Comparison of ENCODE assay signal across 8 cellular contexts in the genomic region with DNA sequence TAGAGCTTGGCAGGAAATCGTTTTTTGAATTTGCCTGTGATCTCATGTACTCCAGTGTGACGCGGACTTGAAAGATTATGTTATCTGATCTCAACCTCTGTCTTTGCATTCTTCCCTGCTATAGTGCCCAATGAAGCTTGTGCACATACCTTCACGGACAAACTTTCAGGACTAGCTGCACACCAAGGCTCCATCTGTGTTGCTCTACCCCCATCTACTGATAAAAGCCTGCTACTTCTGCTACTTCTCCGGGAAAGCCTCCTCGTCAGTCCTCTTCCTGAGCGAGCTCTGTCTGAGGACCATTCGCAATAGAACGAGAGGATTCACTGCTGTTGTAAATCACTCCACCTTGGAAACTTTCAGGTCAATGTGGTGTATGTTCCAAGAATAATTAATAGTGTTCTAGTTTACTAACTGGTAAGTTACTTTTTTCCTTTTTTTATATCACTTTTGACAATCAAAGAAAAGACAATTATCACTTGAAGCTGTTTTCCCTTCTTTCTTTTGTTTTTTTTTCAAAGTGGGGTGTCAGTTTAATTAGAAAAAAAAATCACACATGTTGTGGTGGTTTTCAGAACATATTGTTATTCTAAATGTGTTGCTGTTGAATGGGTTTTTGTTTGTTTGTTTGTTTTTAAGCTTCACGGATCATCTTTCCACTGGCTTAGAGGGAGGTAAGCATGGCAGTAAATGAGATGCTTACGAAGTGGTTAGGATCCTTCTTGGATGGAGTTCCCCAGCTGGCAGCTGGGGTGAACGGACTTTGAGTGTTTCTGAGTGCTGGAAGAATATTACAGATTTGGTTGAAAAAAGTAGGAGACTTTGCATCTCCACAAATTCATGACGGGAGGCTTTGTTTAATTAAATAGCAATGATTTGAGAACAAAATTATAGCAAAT.
DNase-seq lines count a peak whose midpoint lies in the region; ATAC-seq, FAIRE-seq and TF ChIP-seq lines count a peak whose summit lies in the region.

No MANE protein-coding gene starts in this region.

- DNase-seq in AG10803 (ENCODE audit: low read depth) = peak; percentile 75
- DNase-seq in GM12891 (ENCODE audit: insufficient read length, low spot score) = peak; percentile 29
- peak; percentile 43 for DNase-seq in NOMO-1 treated with dmso at 0.1 percent for 144 hours (lab: John Stamatoyannopoulos, UW; ENCODE audit: unreplicated experiment)
- DNase-seq in adrenal gland = peak; percentile 35 to 61 (median 55)
- no peak for DNase-seq in left ventricle myocardium inferior
- DNase-seq in retinal pigment epithelial cell (ENCODE audit: low read depth) = peak; percentile 46

- H3K9me3 ChIP-seq in adrenal gland (replicated peaks in 1 of 3) (no peaks in the 10 kb centered on the region), left ventricle myocardium inferior (replicated peaks) (no peaks in the 10 kb centered on the region)

- ATAC-seq in HG03469 (IDR thresholded peaks at IDR 0.05; ENCODE audit: unreplicated experiment) (peak; percentile 72), GM18517 (IDR thresholded peaks at IDR 0.05; ENCODE audit: unreplicated experiment) (no peak)

- 8 to 11% (median 10%) methylated on average over 13 of the region's 13 CpGs for WGBS in adrenal gland, 4 donors

- intact Hi-C loops in adrenal gland (cut with DNase I) (loop anchor here (5.0 to 10.0 kb wide), 2 partner anchors 273 to 276 kb away; no protein-coding TSS in a partner anchor), left ventricle myocardium inferior (cut with micrococcal nuclease) (loop anchor here (10.0 kb wide), 1 partner anchor 273 kb away; no protein-coding TSS in a partner anchor)

- H3K27ac ChIP-seq in adrenal gland (no peak overlapping the region), left ventricle myocardium inferior (replicated peaks) (no peak overlapping the region)

- peaks cover 23% of the 10 kb centered on the region for H3K27me3 ChIP-seq in adrenal gland
- peaks cover 94% of the 10 kb centered on the region for H3K27me3 ChIP-seq in left ventricle myocardium inferior (ENCODE audit: low read depth)

- H3K36me3 ChIP-seq in adrenal gland (replicated peaks in 1 of 2) (no peaks in the 10 kb centered on the region), left ventricle myocardium inferior (no peaks in the 10 kb centered on the region)

- H3K4me1 ChIP-seq in adrenal gland (replicated peaks in 1 of 2) (no peaks in the 10 kb centered on the region), left ventricle myocardium inferior (no peaks in the 10 kb centered on the region)

- TF ChIP-seq POLR2A in GM12891 (IDR thresholded peaks at IDR 0.05; ENCODE audit: low read depth, low read length) = no peak
- no peak for TF ChIP-seq POLR2A in adrenal gland (IDR thresholded peaks at IDR 0.05)

- TF ChIP-seq CTCF in AG10803 (conservative IDR thresholded peaks at IDR 0.05; ENCODE audit: low read length) (peak; percentile 99), adrenal gland (IDR thresholded peaks at IDR 0.05) (peak; percentile 45 to 85 (median 72)), left ventricle myocardium inferior (IDR thresholded peaks at IDR 0.05; ENCODE audit: borderline replicate concordance) (peak; percentile 69), retinal pigment epithelial cell (conservative IDR thresholded peaks at IDR 0.05; ENCODE audit: low read depth, low read length) (peak; percentile 91)

- H3K4me3 ChIP-seq in AG10803 (ENCODE audit: low read length) = no peak overlapping the region
- H3K4me3 ChIP-seq in adrenal gland = no peak overlapping the region
- no peak overlapping the region for H3K4me3 ChIP-seq in left ventricle myocardium inferior
- no peak overlapping the region for H3K4me3 ChIP-seq in retinal pigment epithelial cell (ENCODE audit: low read length)

- FAIRE-seq in GM12891 (lab: Jason Lieb, UNC) = no peak

TF ChIP-seq in GM12891, 5 proteins besides CTCF, POLR2A, EP300 and RAD21:
- no peak for TF ChIP-seq PAX5 (IDR thresholded peaks at IDR 0.05; ENCODE audit: insufficient read depth, low read length, severe bottlenecking)
- TF ChIP-seq SPI1 (IDR thresholded peaks at IDR 0.05; ENCODE audit: low read depth, low read length) = no peak
- TF ChIP-seq POU2F2 (IDR thresholded peaks at IDR 0.05; ENCODE audit: low read depth, low read length) = no peak
- TF ChIP-seq TAF1 (IDR thresholded peaks at IDR 0.05; ENCODE audit: low read depth, low read length) = no peak
- TF ChIP-seq POLR2AphosphoS5 (IDR thresholded peaks at IDR 0.05; ENCODE audit: low read depth, low read length) = no peak
